ENCODE assay signal across 2 cellular contexts in the genomic region with DNA sequence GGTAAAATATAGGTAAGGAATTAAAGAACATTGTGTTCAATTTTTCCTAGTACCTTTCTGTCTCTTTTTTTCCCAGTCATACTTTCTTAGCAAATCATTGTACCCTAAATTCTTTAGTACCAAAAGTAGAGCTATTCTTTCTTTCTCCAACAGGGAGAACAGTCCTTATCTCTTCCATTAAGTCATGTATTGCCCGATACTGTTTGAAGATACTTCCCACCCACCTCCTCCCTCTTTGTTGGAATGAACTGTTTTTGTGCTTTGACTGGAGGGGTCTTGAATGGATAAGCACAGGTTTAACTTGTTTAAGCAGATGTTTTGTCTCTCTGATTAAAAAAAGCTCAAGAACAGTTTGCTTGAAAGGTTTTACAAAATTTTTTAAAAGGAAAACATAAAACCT.
TF ChIP-seq lines count a peak whose summit lies in the region.

No MANE protein-coding gene starts in this region.

TF ChIP-seq in GM23338, 12 proteins besides CTCF, POLR2A, EP300 and RAD21 (continued from another document):
- TF ChIP-seq, protein P1, sequence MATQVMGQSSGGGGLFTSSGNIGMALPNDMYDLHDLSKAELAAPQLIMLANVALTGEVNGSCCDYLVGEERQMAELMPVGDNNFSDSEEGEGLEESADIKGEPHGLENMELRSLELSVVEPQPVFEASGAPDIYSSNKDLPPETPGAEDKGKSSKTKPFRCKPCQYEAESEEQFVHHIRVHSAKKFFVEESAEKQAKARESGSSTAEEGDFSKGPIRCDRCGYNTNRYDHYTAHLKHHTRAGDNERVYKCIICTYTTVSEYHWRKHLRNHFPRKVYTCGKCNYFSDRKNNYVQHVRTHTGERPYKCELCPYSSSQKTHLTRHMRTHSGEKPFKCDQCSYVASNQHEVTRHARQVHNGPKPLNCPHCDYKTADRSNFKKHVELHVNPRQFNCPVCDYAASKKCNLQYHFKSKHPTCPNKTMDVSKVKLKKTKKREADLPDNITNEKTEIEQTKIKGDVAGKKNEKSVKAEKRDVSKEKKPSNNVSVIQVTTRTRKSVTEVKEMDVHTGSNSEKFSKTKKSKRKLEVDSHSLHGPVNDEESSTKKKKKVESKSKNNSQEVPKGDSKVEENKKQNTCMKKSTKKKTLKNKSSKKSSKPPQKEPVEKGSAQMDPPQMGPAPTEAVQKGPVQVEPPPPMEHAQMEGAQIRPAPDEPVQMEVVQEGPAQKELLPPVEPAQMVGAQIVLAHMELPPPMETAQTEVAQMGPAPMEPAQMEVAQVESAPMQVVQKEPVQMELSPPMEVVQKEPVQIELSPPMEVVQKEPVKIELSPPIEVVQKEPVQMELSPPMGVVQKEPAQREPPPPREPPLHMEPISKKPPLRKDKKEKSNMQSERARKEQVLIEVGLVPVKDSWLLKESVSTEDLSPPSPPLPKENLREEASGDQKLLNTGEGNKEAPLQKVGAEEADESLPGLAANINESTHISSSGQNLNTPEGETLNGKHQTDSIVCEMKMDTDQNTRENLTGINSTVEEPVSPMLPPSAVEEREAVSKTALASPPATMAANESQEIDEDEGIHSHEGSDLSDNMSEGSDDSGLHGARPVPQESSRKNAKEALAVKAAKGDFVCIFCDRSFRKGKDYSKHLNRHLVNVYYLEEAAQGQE (IDR thresholded peaks at IDR 0.05; ENCODE audit: unreplicated experiment) = no peak
- TF ChIP-seq EZH2phosphoT487 (IDR thresholded peaks at IDR 0.05; ENCODE audit: unreplicated experiment) = no peak
- TF ChIP-seq, protein P2, sequence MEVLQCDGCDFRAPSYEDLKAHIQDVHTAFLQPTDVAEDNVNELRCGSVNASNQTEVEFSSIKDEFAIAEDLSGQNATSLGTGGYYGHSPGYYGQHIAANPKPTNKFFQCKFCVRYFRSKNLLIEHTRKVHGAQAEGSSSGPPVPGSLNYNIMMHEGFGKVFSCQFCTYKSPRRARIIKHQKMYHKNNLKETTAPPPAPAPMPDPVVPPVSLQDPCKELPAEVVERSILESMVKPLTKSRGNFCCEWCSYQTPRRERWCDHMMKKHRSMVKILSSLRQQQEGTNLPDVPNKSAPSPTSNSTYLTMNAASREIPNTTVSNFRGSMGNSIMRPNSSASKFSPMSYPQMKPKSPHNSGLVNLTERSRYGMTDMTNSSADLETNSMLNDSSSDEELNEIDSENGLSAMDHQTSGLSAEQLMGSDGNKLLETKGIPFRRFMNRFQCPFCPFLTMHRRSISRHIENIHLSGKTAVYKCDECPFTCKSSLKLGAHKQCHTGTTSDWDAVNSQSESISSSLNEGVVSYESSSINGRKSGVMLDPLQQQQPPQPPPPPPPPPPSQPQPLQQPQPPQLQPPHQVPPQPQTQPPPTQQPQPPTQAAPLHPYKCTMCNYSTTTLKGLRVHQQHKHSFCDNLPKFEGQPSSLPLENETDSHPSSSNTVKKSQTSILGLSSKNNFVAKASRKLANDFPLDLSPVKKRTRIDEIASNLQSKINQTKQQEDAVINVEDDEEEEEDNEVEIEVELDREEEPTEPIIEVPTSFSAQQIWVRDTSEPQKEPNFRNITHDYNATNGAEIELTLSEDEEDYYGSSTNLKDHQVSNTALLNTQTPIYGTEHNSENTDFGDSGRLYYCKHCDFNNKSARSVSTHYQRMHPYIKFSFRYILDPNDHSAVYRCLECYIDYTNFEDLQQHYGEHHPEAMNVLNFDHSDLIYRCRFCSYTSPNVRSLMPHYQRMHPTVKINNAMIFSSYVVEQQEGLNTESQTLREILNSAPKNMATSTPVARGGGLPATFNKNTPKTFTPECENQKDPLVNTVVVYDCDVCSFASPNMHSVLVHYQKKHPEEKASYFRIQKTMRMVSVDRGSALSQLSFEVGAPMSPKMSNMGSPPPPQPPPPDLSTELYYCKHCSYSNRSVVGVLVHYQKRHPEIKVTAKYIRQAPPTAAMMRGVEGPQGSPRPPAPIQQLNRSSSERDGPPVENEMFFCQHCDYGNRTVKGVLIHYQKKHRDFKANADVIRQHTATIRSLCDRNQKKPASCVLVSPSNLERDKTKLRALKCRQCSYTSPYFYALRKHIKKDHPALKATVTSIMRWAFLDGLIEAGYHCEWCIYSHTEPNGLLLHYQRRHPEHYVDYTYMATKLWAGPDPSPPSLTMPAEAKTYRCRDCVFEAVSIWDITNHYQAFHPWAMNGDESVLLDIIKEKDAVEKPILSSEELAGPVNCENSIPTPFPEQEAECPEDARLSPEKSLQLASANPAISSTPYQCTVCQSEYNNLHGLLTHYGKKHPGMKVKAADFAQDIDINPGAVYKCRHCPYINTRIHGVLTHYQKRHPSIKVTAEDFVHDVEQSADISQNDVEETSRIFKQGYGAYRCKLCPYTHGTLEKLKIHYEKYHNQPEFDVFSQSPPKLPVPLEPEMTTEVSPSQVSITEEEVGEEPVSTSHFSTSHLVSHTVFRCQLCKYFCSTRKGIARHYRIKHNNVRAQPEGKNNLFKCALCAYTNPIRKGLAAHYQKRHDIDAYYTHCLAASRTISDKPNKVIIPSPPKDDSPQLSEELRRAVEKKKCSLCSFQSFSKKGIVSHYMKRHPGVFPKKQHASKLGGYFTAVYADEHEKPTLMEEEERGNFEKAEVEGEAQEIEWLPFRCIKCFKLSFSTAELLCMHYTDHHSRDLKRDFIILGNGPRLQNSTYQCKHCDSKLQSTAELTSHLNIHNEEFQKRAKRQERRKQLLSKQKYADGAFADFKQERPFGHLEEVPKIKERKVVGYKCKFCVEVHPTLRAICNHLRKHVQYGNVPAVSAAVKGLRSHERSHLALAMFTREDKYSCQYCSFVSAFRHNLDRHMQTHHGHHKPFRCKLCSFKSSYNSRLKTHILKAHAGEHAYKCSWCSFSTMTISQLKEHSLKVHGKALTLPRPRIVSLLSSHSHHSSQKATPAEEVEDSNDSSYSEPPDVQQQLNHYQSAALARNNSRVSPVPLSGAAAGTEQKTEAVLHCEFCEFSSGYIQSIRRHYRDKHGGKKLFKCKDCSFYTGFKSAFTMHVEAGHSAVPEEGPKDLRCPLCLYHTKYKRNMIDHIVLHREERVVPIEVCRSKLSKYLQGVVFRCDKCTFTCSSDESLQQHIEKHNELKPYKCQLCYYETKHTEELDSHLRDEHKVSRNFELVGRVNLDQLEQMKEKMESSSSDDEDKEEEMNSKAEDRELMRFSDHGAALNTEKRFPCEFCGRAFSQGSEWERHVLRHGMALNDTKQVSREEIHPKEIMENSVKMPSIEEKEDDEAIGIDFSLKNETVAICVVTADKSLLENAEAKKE (CRISPR knock-in tag; IDR thresholded peaks at IDR 0.05) = no peak
- TF ChIP-seq CREB1 (CRISPR knock-in tag; IDR thresholded peaks at IDR 0.05; ENCODE audit: low read depth) = no peak
- no peak for TF ChIP-seq JUNB (IDR thresholded peaks at IDR 0.05; ENCODE audit: unreplicated experiment)
- no peak for TF ChIP-seq ZNF114 (CRISPR knock-in tag; IDR thresholded peaks at IDR 0.05)
- no peak for TF ChIP-seq STAT1 (IDR thresholded peaks at IDR 0.05; ENCODE audit: unreplicated experiment)

TF ChIP-seq in WTC11, 78 proteins besides CTCF, POLR2A, EP300 and RAD21 (continued from another document):
- TF ChIP-seq GABPB1 (CRISPR knock-in tag; IDR thresholded peaks at IDR 0.05) (no peak), JAZF1 (CRISPR knock-in tag; IDR thresholded peaks at IDR 0.05) (no peak), TEAD4 (CRISPR knock-in tag; IDR thresholded peaks at IDR 0.05) (no peak), IRF2 (CRISPR knock-in tag; IDR thresholded peaks at IDR 0.05; ENCODE audit: borderline replicate concordance, low read depth) (no peak), TEAD1 (CRISPR knock-in tag; IDR thresholded peaks at IDR 0.05) (no peak)
- TF ChIP-seq, protein P3, sequence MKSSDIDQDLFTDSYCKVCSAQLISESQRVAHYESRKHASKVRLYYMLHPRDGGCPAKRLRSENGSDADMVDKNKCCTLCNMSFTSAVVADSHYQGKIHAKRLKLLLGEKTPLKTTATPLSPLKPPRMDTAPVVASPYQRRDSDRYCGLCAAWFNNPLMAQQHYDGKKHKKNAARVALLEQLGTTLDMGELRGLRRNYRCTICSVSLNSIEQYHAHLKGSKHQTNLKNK (CRISPR knock-in tag; IDR thresholded peaks at IDR 0.05) = no peak
- TF ChIP-seq, protein P4, sequence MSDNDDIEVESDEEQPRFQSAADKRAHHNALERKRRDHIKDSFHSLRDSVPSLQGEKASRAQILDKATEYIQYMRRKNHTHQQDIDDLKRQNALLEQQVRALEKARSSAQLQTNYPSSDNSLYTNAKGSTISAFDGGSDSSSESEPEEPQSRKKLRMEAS (CRISPR knock-in tag; IDR thresholded peaks at IDR 0.05) = no peak
- TF ChIP-seq, protein P5, sequence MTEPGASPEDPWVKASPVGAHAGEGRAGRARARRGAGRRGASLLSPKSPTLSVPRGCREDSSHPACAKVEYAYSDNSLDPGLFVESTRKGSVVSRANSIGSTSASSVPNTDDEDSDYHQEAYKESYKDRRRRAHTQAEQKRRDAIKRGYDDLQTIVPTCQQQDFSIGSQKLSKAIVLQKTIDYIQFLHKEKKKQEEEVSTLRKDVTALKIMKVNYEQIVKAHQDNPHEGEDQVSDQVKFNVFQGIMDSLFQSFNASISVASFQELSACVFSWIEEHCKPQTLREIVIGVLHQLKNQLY (CRISPR knock-in tag; IDR thresholded peaks at IDR 0.05) = no peak
- TF ChIP-seq, protein P6, sequence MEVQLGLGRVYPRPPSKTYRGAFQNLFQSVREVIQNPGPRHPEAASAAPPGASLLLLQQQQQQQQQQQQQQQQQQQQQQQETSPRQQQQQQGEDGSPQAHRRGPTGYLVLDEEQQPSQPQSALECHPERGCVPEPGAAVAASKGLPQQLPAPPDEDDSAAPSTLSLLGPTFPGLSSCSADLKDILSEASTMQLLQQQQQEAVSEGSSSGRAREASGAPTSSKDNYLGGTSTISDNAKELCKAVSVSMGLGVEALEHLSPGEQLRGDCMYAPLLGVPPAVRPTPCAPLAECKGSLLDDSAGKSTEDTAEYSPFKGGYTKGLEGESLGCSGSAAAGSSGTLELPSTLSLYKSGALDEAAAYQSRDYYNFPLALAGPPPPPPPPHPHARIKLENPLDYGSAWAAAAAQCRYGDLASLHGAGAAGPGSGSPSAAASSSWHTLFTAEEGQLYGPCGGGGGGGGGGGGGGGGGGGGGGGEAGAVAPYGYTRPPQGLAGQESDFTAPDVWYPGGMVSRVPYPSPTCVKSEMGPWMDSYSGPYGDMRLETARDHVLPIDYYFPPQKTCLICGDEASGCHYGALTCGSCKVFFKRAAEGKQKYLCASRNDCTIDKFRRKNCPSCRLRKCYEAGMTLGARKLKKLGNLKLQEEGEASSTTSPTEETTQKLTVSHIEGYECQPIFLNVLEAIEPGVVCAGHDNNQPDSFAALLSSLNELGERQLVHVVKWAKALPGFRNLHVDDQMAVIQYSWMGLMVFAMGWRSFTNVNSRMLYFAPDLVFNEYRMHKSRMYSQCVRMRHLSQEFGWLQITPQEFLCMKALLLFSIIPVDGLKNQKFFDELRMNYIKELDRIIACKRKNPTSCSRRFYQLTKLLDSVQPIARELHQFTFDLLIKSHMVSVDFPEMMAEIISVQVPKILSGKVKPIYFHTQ (CRISPR knock-in tag; IDR thresholded peaks at IDR 0.05) = no peak
